Comparison of ENCODE assay signal across 13 cellular contexts in the genomic region with DNA sequence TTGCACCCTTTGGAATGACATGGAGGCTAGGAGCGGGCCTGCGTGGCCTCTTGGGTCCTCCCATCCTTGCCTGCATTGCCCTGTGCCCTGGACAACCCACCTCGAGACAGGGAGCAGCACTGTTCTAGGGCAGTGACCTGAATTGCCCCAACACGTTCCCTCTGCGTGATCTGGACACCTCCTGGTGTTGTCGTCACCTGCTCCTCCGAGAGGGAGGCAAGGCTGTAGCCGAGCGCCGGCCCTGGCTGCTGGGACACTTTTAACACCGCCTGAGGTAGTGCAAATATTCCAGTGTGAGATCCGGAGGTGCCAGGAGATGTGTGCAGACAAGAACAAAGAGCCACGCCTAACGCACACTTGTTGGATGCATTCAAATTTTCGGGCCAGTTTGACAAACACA.
DNase-seq lines count a peak whose midpoint lies in the region; ATAC-seq and TF ChIP-seq lines count a peak whose summit lies in the region.
"Had no signal": no experiment of that assay in that cellular context is flagged by ENCODE, and none has a peak within 500 bp of the region (broad histone marks: within the 10 kb centered on the region; RNA-seq: fewer than 3 reads in every experiment).

No MANE protein-coding gene starts in this region.

- no peaks in the 10 kb centered on the region for H3K9me3 Mint-ChIP-seq in natural killer cell
- H3K9me3 Mint-ChIP-seq in natural killer cell treated with Interleukin-12 subunit alpha and Interleukin-12 subunit beta and Interleukin-15 and Interleukin-18, amount 100 ng/mL, for 72 hours: peaks cover 4% of the 10 kb centered on the region
- H3K9me3 Mint-ChIP-seq: T-helper 2 cell treated with Interferon-gamma antibody and Interleukin-4, amounts not matched to agents 5 μg/mL and 100 μg/mL, for 36 hours had no signal

- H3K4me2 ChIP-seq in osteoblast (ENCODE audit: insufficient read depth, low read length): no peak overlapping the region

- no peaks in the 10 kb centered on the region for H4K20me1 ChIP-seq in osteoblast (ENCODE audit: insufficient read depth, low read length)

- no peak for ATAC-seq in natural killer cell
- ATAC-seq in natural killer cell treated with Interleukin-12 subunit alpha and Interleukin-12 subunit beta and Interleukin-15 and Interleukin-18, amount 100 ng/mL, for 72 hours: no peak
- ATAC-seq in aorta (ENCODE audit: low FRiP score): no peak
- no peak for ATAC-seq in HG02588 (IDR thresholded peaks at IDR 0.05; ENCODE audit: unreplicated experiment)
- ATAC-seq in HG02970 (IDR thresholded peaks at IDR 0.05; ENCODE audit: low FRiP score, unreplicated experiment): no peak

- peak overlapping the region; percentile 75 to 77 for H3K27ac Mint-ChIP-seq in natural killer cell
- peak overlapping the region in 1 of 2 donors; percentile 84 for H3K27ac Mint-ChIP-seq in natural killer cell treated with Interleukin-12 subunit alpha and Interleukin-12 subunit beta and Interleukin-15 and Interleukin-18, amount 100 ng/mL, for 72 hours
- H3K27ac Mint-ChIP-seq: T-helper 2 cell treated with Interferon-gamma antibody and Interleukin-4, amounts not matched to agents 5 μg/mL and 100 μg/mL, for 36 hours had no signal

- H3K27ac ChIP-seq in cardiac muscle cell: peak overlapping the region; percentile 12
- peak overlapping the region; percentile 10 for H3K27ac ChIP-seq in osteoblast (ENCODE audit: low read depth, low read length)
- no peak overlapping the region for H3K27ac ChIP-seq in aorta (ENCODE audit: low read depth in 1 of 2, low read length in 2 of 2)
- H3K27ac ChIP-seq: breast epithelium had no signal

- H3K36me3 ChIP-seq in cardiac muscle cell (no peaks in the 10 kb centered on the region), osteoblast (ENCODE audit: insufficient read depth, low read length) (peaks cover 28% of the 10 kb centered on the region), aorta (ENCODE audit: control insufficient read depth in 1 of 2, insufficient read depth in 2 of 2, low read length in 1 of 2) (peaks cover 0 to 4% of the 10 kb centered on the region in 2 donors)
- H3K36me3 ChIP-seq: breast epithelium had no signal

- H3K9me3 ChIP-seq in cardiac muscle cell (ENCODE audit: low read depth): no peaks in the 10 kb centered on the region
- H3K9me3 ChIP-seq in osteoblast (ENCODE audit: low read depth, low read length): no peaks in the 10 kb centered on the region
- no peaks in the 10 kb centered on the region for H3K9me3 ChIP-seq in aorta (ENCODE audit: control insufficient read depth, low read length)
- H3K9me3 ChIP-seq: breast epithelium, Caco-2 had no signal

- no peaks in the 10 kb centered on the region for H3K27me3 Mint-ChIP-seq in natural killer cell (ENCODE audit: low read depth in 2 of 2)
- no peaks in the 10 kb centered on the region for H3K27me3 Mint-ChIP-seq in natural killer cell treated with Interleukin-12 subunit alpha and Interleukin-12 subunit beta and Interleukin-15 and Interleukin-18, amount 100 ng/mL, for 72 hours

- TF ChIP-seq CTCF in natural killer cell (IDR thresholded peaks at IDR 0.05): no peak
- TF ChIP-seq CTCF in cardiac muscle cell (IDR thresholded peaks at IDR 0.05; ENCODE audit: low read depth, low read length): no peak
- TF ChIP-seq CTCF in osteoblast (IDR thresholded peaks at IDR 0.05; ENCODE audit: extremely low read depth, low read depth, low read length): no peak

- DNase-seq in natural killer cell (peak; percentile 10), cardiac muscle cell (ENCODE audit: low read depth in 1 of 2, low spot score in 1 of 2) (peak in 1 of 2 donors; percentile 28), osteoblast (ENCODE audit: insufficient read length, low spot score, missing footprints) (peak; percentile 57), aorta (peak; percentile 20 to 51), NCI-H748 treated with DMSO at 0.1 percent for 48 hours (lab: John Stamatoyannopoulos, UW) (no peak)
- no peak for DNase-seq in natural killer cell treated with Interleukin-12 subunit alpha and Interleukin-12 subunit beta and Interleukin-15 and Interleukin-18, amount 100 ng/mL, for 72 hours (ENCODE audit: low spot score)
- DNase-seq: Caco-2, NCI-H1930, NCI-H774 had no signal

- peaks cover 82 to 91% of the 10 kb centered on the region in 2 donors for H3K4me1 Mint-ChIP-seq in natural killer cell
- peaks cover 72 to 79% of the 10 kb centered on the region in 2 donors for H3K4me1 Mint-ChIP-seq in natural killer cell treated with Interleukin-12 subunit alpha and Interleukin-12 subunit beta and Interleukin-15 and Interleukin-18, amount 100 ng/mL, for 72 hours (ENCODE audit: low read depth in 2 of 2)

- H3K4me1 ChIP-seq in cardiac muscle cell (ENCODE audit: low read depth) (peaks cover 19% of the 10 kb centered on the region), osteoblast (ENCODE audit: insufficient read depth, low read length) (peaks cover 10% of the 10 kb centered on the region), aorta (ENCODE audit: control insufficient read depth in 1 of 2, insufficient read depth in 2 of 2, low read length in 2 of 2) (no peaks in the 10 kb centered on the region)
- H3K4me1 ChIP-seq: breast epithelium, Caco-2 had no signal

- H3K27me3 ChIP-seq in cardiac muscle cell (no peaks in the 10 kb centered on the region), osteoblast (ENCODE audit: insufficient read depth, low read length) (no peaks in the 10 kb centered on the region), aorta (ENCODE audit: control insufficient read depth in 1 of 2, insufficient read depth in 2 of 2, low read length in 1 of 2) (no peaks in the 10 kb centered on the region)
- H3K27me3 ChIP-seq: breast epithelium had no signal

- H3K36me3 Mint-ChIP-seq in natural killer cell: peaks cover 9% of the 10 kb centered on the region
- H3K36me3 Mint-ChIP-seq in natural killer cell treated with Interleukin-12 subunit alpha and Interleukin-12 subunit beta and Interleukin-15 and Interleukin-18, amount 100 ng/mL, for 72 hours: peaks cover 10% of the 10 kb centered on the region

- peaks cover 18% of the 10 kb centered on the region for H3K79me2 ChIP-seq in osteoblast (ENCODE audit: insufficient read depth, low read length)

- no peak overlapping the region for H3K4me3 Mint-ChIP-seq in natural killer cell
- H3K4me3 Mint-ChIP-seq in natural killer cell treated with Interleukin-12 subunit alpha and Interleukin-12 subunit beta and Interleukin-15 and Interleukin-18, amount 100 ng/mL, for 72 hours: no peak overlapping the region
- H3K4me3 Mint-ChIP-seq: T-helper 2 cell treated with Interferon-gamma antibody and Interleukin-4, amounts not matched to agents 5 μg/mL and 100 μg/mL, for 36 hours had no signal

- H3K4me3 ChIP-seq in cardiac muscle cell: no peak overlapping the region
- H3K4me3 ChIP-seq in osteoblast (ENCODE audit: insufficient read depth, low read length): no peak overlapping the region
- H3K4me3 ChIP-seq in aorta (ENCODE audit: low read length in 2 of 2): no peak overlapping the region
- H3K4me3 ChIP-seq: breast epithelium had no signal

- no peak overlapping the region for H2AFZ ChIP-seq in osteoblast (ENCODE audit: low read length)

- 91 to 92% methylated on average over 15 of the region's 15 CpGs for WGBS in aorta, 2 donors

- intact Hi-C loops in natural killer cell (cut with micrococcal nuclease) (loop anchor here (10.0 kb wide), 1 partner anchor 236 kb away; no protein-coding TSS in a partner anchor), aorta (cut with DNase I) (no loop called here)

Comparison
In these comparisons a context has a peak if more than half of its experiments do, and no peak if none do; other contexts are left out.
1. DNase-seq: peak in natural killer cell (single experiment), osteoblast (single experiment) and aorta (2 of 2); none in natural killer cell treated with Interleukin-12 subunit alpha and Interleukin-12 subunit beta and Interleukin-15 and Interleukin-18, amount 100 ng/mL, for 72 hours (single experiment) and NCI-H748 treated with DMSO at 0.1 percent for 48 hours (single experiment).
2. H3K27ac ChIP-seq: peak in cardiac muscle cell (single experiment) and osteoblast (single experiment); none in aorta (0 of 2).